In the genomic region with DNA sequence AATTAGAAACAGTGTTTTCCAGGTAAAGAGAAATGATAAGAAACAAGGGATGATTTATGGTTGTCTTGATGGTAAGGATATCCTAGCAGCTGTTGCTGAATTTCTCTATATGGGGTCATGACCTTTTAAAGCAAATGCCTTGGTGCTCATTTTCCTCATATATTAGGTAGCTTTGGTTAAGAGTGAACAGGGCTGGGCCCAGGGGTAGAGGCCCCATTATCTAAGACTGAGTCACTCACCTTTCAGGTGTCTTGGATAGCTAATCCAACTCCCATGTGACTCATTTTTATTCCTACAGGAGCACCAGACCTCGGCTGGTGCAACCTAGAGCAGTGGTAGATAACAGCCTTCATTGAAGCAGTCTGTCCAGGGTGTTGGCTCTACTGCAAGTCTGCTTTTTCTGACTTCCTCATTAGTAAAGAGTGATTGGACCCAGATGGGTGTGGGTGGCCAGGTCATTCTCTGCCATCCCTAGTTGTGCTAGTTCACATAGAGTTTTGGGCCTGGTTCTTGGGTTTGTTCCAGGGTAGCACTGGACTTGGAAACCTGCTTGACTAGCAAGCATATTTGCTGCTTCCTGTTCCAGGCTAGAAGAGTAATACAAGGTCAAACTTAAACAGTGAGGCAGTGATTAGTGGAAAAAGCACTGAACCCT, we compare ENCODE assay signal across 1 cellular context.
A peak's percentile ranks its signal among the peaks of the same experiment; 100 is the strongest.
TF ChIP-seq lines count a peak whose summit lies in the region.

No MANE protein-coding gene starts in this region.

TF ChIP-seq in K562, 482 proteins besides CTCF, POLR2A, EP300 and RAD21 (continued from another document):
- TF ChIP-seq, protein P1, sequence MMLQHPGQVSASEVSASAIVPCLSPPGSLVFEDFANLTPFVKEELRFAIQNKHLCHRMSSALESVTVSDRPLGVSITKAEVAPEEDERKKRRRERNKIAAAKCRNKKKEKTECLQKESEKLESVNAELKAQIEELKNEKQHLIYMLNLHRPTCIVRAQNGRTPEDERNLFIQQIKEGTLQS (IDR thresholded peaks at IDR 0.05): peak; percentile 64; the same call in 1 of the 2 replicates
- TF ChIP-seq, protein P1 (CRISPR knock-in tag; conservative IDR thresholded peaks at IDR 0.05): no peak
- TF ChIP-seq WHSC1 (IDR thresholded peaks at IDR 0.05; ENCODE audit: low read length) (no peak), JUND (IDR thresholded peaks at IDR 0.05; ENCODE audit: borderline replicate concordance, low read depth, low read length) (peak; percentile 59), JUND (tag; IDR thresholded peaks at IDR 0.05; ENCODE audit: borderline replicate concordance, low read depth, low read length) (peak; percentile 76; the same call in 1 of the 3 replicates), CXXC5 (CRISPR knock-in tag; IDR thresholded peaks at IDR 0.05) (no peak), CTBP1 (IDR thresholded peaks at IDR 0.05; ENCODE audit: borderline replicate concordance) (peak; percentile 84), PHB (CRISPR knock-in tag; IDR thresholded peaks at IDR 0.05) (no peak), FOSL1 (tag; conservative IDR thresholded peaks at IDR 0.05) (peak; percentile 79), TAL1 (IDR thresholded peaks at IDR 0.05) (no peak), SMARCE1 (IDR thresholded peaks at IDR 0.05) (peak; percentile 69; the same call in 1 of the 2 replicates), POLR2AphosphoS5 (IDR thresholded peaks at IDR 0.05; ENCODE audit: control insufficient read depth, insufficient read depth, low read depth, low read length) (no peak)
- TF ChIP-seq, protein P2, sequence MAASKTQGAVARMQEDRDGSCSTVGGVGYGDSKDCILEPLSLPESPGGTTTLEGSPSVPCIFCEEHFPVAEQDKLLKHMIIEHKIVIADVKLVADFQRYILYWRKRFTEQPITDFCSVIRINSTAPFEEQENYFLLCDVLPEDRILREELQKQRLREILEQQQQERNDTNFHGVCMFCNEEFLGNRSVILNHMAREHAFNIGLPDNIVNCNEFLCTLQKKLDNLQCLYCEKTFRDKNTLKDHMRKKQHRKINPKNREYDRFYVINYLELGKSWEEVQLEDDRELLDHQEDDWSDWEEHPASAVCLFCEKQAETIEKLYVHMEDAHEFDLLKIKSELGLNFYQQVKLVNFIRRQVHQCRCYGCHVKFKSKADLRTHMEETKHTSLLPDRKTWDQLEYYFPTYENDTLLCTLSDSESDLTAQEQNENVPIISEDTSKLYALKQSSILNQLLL (CRISPR knock-in tag; IDR thresholded peaks at IDR 0.05; ENCODE audit: borderline replicate concordance): no peak
- TF ChIP-seq, protein P3, sequence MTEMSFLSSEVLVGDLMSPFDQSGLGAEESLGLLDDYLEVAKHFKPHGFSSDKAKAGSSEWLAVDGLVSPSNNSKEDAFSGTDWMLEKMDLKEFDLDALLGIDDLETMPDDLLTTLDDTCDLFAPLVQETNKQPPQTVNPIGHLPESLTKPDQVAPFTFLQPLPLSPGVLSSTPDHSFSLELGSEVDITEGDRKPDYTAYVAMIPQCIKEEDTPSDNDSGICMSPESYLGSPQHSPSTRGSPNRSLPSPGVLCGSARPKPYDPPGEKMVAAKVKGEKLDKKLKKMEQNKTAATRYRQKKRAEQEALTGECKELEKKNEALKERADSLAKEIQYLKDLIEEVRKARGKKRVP (CRISPR knock-in tag; IDR thresholded peaks at IDR 0.05): peak; percentile 50; the same call in 1 of the 2 replicates
- TF ChIP-seq, protein P4, sequence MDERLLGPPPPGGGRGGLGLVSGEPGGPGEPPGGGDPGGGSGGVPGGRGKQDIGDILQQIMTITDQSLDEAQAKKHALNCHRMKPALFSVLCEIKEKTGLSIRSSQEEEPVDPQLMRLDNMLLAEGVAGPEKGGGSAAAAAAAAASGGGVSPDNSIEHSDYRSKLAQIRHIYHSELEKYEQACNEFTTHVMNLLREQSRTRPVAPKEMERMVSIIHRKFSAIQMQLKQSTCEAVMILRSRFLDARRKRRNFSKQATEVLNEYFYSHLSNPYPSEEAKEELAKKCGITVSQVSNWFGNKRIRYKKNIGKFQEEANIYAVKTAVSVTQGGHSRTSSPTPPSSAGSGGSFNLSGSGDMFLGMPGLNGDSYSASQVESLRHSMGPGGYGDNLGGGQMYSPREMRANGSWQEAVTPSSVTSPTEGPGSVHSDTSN (CRISPR knock-in tag; IDR thresholded peaks at IDR 0.05; ENCODE audit: low read depth): no peak
- TF ChIP-seq, protein P4 (tag; conservative IDR thresholded peaks at IDR 0.05; ENCODE audit: low read depth): peak; percentile 74
- TF ChIP-seq, protein P5, sequence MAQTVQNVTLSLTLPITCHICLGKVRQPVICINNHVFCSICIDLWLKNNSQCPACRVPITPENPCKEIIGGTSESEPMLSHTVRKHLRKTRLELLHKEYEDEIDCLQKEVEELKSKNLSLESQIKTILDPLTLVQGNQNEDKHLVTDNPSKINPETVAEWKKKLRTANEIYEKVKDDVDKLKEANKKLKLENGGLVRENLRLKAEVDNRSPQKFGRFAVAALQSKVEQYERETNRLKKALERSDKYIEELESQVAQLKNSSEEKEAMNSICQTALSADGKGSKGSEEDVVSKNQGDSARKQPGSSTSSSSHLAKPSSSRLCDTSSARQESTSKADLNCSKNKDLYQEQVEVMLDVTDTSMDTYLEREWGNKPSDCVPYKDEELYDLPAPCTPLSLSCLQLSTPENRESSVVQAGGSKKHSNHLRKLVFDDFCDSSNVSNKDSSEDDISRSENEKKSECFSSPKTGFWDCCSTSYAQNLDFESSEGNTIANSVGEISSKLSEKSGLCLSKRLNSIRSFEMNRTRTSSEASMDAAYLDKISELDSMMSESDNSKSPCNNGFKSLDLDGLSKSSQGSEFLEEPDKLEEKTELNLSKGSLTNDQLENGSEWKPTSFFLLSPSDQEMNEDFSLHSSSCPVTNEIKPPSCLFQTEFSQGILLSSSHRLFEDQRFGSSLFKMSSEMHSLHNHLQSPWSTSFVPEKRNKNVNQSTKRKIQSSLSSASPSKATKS (CRISPR knock-in tag; IDR thresholded peaks at IDR 0.05): no peak
- TF ChIP-seq, protein P6, sequence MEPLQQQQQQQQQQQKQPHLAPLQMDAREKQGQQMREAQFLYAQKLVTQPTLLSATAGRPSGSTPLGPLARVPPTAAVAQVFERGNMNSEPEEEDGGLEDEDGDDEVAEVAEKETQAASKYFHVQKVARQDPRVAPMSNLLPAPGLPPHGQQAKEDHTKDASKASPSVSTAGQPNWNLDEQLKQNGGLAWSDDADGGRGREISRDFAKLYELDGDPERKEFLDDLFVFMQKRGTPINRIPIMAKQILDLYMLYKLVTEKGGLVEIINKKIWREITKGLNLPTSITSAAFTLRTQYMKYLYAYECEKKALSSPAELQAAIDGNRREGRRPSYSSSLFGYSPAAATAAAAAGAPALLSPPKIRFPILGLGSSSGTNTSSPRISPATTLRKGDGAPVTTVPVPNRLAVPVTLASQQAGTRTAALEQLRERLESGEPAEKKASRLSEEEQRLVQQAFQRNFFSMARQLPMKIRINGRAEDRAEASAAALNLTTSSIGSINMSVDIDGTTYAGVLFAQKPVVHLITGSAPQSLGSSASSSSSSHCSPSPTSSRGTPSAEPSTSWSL (CRISPR knock-in tag; IDR thresholded peaks at IDR 0.05; ENCODE audit: borderline replicate concordance): no peak
